ENCODE assay signal across 8 cellular contexts in the genomic region with DNA sequence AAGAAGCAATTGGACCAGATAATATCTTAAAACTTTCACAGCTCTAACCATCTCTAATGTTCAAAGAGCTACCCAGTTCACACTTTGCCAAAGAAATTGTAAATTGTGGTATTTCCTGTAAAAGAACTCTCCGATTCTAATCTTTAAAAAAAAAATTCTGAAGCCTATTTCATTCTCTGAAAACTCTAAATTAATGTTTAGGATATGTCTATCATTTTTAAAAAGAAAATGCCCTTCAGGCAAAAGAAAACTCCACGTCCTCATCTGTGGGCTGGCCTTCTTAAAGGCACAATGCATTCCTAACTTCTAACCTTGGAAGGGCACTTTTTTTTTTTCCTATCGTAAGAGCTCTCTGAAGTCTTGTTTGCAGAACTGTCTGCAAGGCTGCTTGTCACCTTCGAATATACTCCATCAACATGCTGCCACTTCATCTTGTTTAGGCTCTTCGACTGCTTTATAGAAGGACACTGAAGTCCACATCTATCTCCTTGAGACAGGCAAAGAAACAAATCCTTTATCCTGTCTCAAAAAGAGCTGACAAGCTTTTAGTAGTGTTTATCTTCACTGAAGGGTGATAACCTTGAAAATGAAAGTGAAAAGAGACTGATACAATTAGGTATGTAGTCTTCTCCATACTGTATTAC.
DNase-seq lines count a peak whose midpoint lies in the region; ATAC-seq and TF ChIP-seq lines count a peak whose summit lies in the region.

No MANE protein-coding gene starts in this region.

- peak; percentile 39 for ATAC-seq in GM19438 (IDR thresholded peaks at IDR 0.05; ENCODE audit: low read depth, unreplicated experiment)
- ATAC-seq in HG03575 (IDR thresholded peaks at IDR 0.05; ENCODE audit: extremely low read depth, insufficient number of reproducible peaks, low FRiP score, unreplicated experiment): peak; percentile 33

- intact Hi-C loops in esophagus muscularis mucosa (cut with DNase I): no loop called here

- H3K27me3 Mint-ChIP-seq in activated naive CD8-positive, alpha-beta T cell treated with anti-CD3 and anti-CD28 coated beads for 36 hours: no peaks in the 10 kb centered on the region
- H3K27me3 Mint-ChIP-seq in nephron progenitor cell (ENCODE audit: low read depth, poor library complexity): no peaks in the 10 kb centered on the region

- H3K27ac ChIP-seq in esophagus muscularis mucosa (replicated peaks in 1 of 4) (no peak overlapping the region), substantia nigra (ENCODE audit: low read depth, low read length, poor library complexity, severe bottlenecking) (no peak overlapping the region)

- no peak for TF ChIP-seq POLR2A in esophagus muscularis mucosa (IDR thresholded peaks at IDR 0.05; ENCODE audit: low read depth)

- H3K36me3 ChIP-seq in BE2C (no peaks in the 10 kb centered on the region), esophagus muscularis mucosa (no peaks in the 10 kb centered on the region)

- H3K4me1 ChIP-seq in BE2C: peaks cover 26% of the 10 kb centered on the region
- peaks cover 3 to 18% (median 9%) of the 10 kb centered on the region in 4 donors for H3K4me1 ChIP-seq in esophagus muscularis mucosa

- TF ChIP-seq EP300 in esophagus muscularis mucosa (IDR thresholded peaks at IDR 0.05): no peak

- TF ChIP-seq CTCF in BE2C (IDR thresholded peaks at IDR 0.05; ENCODE audit: low read depth, low read length) (no peak), nephron progenitor cell (IDR thresholded peaks at IDR 0.05) (no peak), esophagus muscularis mucosa (IDR thresholded peaks at IDR 0.05) (no peak)

- H3K4me3 Mint-ChIP-seq in activated naive CD8-positive, alpha-beta T cell treated with anti-CD3 and anti-CD28 coated beads for 36 hours: peak overlapping the region; percentile 84
- no peak overlapping the region for H3K4me3 Mint-ChIP-seq in nephron progenitor cell

- peaks cover 14% of the 10 kb centered on the region for H3K36me3 Mint-ChIP-seq in activated naive CD8-positive, alpha-beta T cell treated with anti-CD3 and anti-CD28 coated beads for 36 hours
- no peaks in the 10 kb centered on the region for H3K36me3 Mint-ChIP-seq in nephron progenitor cell (ENCODE audit: low read depth)

- H3K4me1 Mint-ChIP-seq in activated naive CD8-positive, alpha-beta T cell treated with anti-CD3 and anti-CD28 coated beads for 36 hours: peaks cover 66% of the 10 kb centered on the region
- peaks cover 34% of the 10 kb centered on the region for H3K4me1 Mint-ChIP-seq in nephron progenitor cell

- WGBS in esophagus muscularis mucosa: 19% methylated on average over 5 of the region's 5 CpGs

- peaks cover 6% of the 10 kb centered on the region for H3K9me3 Mint-ChIP-seq in activated naive CD8-positive, alpha-beta T cell treated with anti-CD3 and anti-CD28 coated beads for 36 hours
- peaks cover 4% of the 10 kb centered on the region for H3K9me3 Mint-ChIP-seq in nephron progenitor cell

- no peaks in the 10 kb centered on the region for H3K9me3 ChIP-seq in BE2C
- H3K9me3 ChIP-seq in esophagus muscularis mucosa: no peaks in the 10 kb centered on the region

- DNase-seq in BE2C: no peak
- no peak for DNase-seq in activated naive CD8-positive, alpha-beta T cell treated with anti-CD3 and anti-CD28 coated beads for 36 hours
- no peak for DNase-seq in nephron progenitor cell
- DNase-seq in KG1 (lab: John Stamatoyannopoulos, UW): no peak
- DNase-seq in esophagus muscularis mucosa (ENCODE audit: extremely low spot score): no peak
- no peak for DNase-seq in substantia nigra (lab: John Stamatoyannopoulos, UW)

- H3K27me3 ChIP-seq in BE2C (no peaks in the 10 kb centered on the region), esophagus muscularis mucosa (no peaks in the 10 kb centered on the region)

- H3K4me3 ChIP-seq in BE2C (ENCODE audit: low read depth, low read length) (peak overlapping the region; percentile 26), esophagus muscularis mucosa (no peak overlapping the region)

- peak overlapping the region; percentile 97 for H3K27ac Mint-ChIP-seq in activated naive CD8-positive, alpha-beta T cell treated with anti-CD3 and anti-CD28 coated beads for 36 hours
- peak overlapping the region; percentile 33 for H3K27ac Mint-ChIP-seq in nephron progenitor cell
